ENCODE assay signal across 21 cellular contexts in genomic region chr11:68295940-68296339, GRCh38.
"Had no signal": no experiment of that assay in that cellular context is flagged by ENCODE, and none has a peak within 500 bp of the region (broad histone marks: within the 10 kb centered on the region; RNA-seq: fewer than 3 reads in every experiment).

No MANE protein-coding gene starts in this region.

- H3K9me3 ChIP-seq: mucosa of descending colon, pancreas, prostate gland, spleen, stomach had no signal

- ATAC-seq: esophagus mucosa, natural killer cell, pancreas had no signal

- H3K36me3 Mint-ChIP-seq: natural killer cell; stimulated activated naive B cell treated with anti-CD40 and anti-IgM and Interleukin-4, amounts not matched to agents 10 μg/mL and 1 μg/mL and 100 μg/mL, for 72 hours; type B pancreatic cell had no signal

- DNase-seq: cortex of kidney; effector memory CD4-positive, alpha-beta T cell; islet precursor cell; natural killer cell; nucleus accumbens; pancreas; spleen; stimulated activated CD4-positive, alpha-beta T cell treated with anti-CD3 and anti-CD28 coated beads, Interleukin-15, amount 100 ng/mL, for 24 hours; stimulated activated CD4-positive, alpha-beta T cell treated with anti-CD3 and anti-CD28 coated beads, Interleukin-1b, Interleukin-23, amount 100 ng/mL, for 48 hours; stimulated activated CD4-positive, alpha-beta T cell treated with anti-CD3 and anti-CD28 coated beads, Interleukin-4, amount 100 ng/mL, for 24 hours; stimulated activated naive B cell treated with anti-CD40 and anti-IgM and Interleukin-4, amounts not matched to agents 10 μg/mL and 1 μg/mL and 100 μg/mL, for 72 hours; substantia nigra had no signal

- H3K27ac ChIP-seq: dorsolateral prefrontal cortex, pancreas, prostate gland, spleen had no signal

- H3K4me3 ChIP-seq: dorsolateral prefrontal cortex, mucosa of descending colon, pancreas, prostate gland, spleen, stomach had no signal

- FAIRE-seq: endometrium, pancreas, urothelium cell line had no signal

- H3K4me1 Mint-ChIP-seq: natural killer cell, neural crest cell had no signal

- H3K36me3 ChIP-seq: pancreas, prostate gland, spleen, stomach had no signal

- H3K27ac Mint-ChIP-seq: natural killer cell, type B pancreatic cell had no signal

- H3K9me3 Mint-ChIP-seq: natural killer cell; neural crest cell; stimulated activated naive B cell treated with anti-CD40 and anti-IgM and Interleukin-4, amounts not matched to agents 10 μg/mL and 1 μg/mL and 100 μg/mL, for 72 hours; type B pancreatic cell had no signal

- H3K4me1 ChIP-seq: prostate gland had no signal

- H3K27me3 ChIP-seq: dorsolateral prefrontal cortex, pancreas, stomach had no signal

- H3K27me3 Mint-ChIP-seq: stimulated activated naive B cell treated with anti-CD40 and anti-IgM and Interleukin-4, amounts not matched to agents 10 μg/mL and 1 μg/mL and 100 μg/mL, for 72 hours; type B pancreatic cell had no signal

- H3K4me3 Mint-ChIP-seq: natural killer cell, neural crest cell, type B pancreatic cell had no signal
